ENCODE assay signal across 12 cellular contexts in genomic region chr17:35376245-35376644, GRCh38. TPM values are rescaled to one million over a fixed set of nuclear protein-coding genes. Genes with fewer than 3 reads are reported as not detected.
DNase-seq lines count a peak whose midpoint lies in the region; ATAC-seq and FAIRE-seq lines count a peak whose summit lies in the region.
"Had no signal": no experiment of that assay in that cellular context is flagged by ENCODE, and none has a peak within 500 bp of the region (broad histone marks: within the 10 kb centered on the region; RNA-seq: fewer than 3 reads in every experiment).

No MANE protein-coding gene starts in this region.

- H3K27me3 Mint-ChIP-seq in activated T-helper 1 cell treated with anti-CD3 and anti-CD28 coated beads, Interleukin-12 subunit alpha, Interleukin-12 subunit beta, Interleukin-2, Interleukin-4 antibody, amounts not matched to agents 30 ng/mL and 10 ng/mL and 1 ng/mL, durations not matched to agents 14 hours and 24 hours and 36 hours (ENCODE audit: insufficient read depth) = no peaks in the 10 kb centered on the region
- no peaks in the 10 kb centered on the region for H3K27me3 Mint-ChIP-seq in naive thymus-derived CD8-positive, alpha-beta T cell

- peak overlapping the region; percentile 61 for H3K4me3 Mint-ChIP-seq in activated T-helper 1 cell treated with anti-CD3 and anti-CD28 coated beads, Interleukin-12 subunit alpha, Interleukin-12 subunit beta, Interleukin-2, Interleukin-4 antibody, amounts not matched to agents 30 ng/mL and 10 ng/mL and 1 ng/mL, durations not matched to agents 14 hours and 24 hours and 36 hours
- peak overlapping the region in 2 of 10 donors; percentile 54 to 57 for H3K4me3 Mint-ChIP-seq in naive thymus-derived CD8-positive, alpha-beta T cell

- POLR2A ChIA-PET in naive thymus-derived CD8-positive, alpha-beta T cell (lab: Charles Lee) = no interaction called here

- ATAC-seq in naive thymus-derived CD8-positive, alpha-beta T cell = no peak
- no peak for ATAC-seq in HG03571 (IDR thresholded peaks at IDR 0.05; ENCODE audit: unreplicated experiment)
- ATAC-seq in GM18907 (IDR thresholded peaks at IDR 0.05; ENCODE audit: unreplicated experiment) = no peak
- ATAC-seq: stimulated activated naive CD8-positive, alpha-beta T cell treated with anti-CD3 and anti-CD28 coated beads, Interleukin-15, Interleukin-2, amounts not matched to agents 100 U/mL and 50 U/mL, for 24 hours had no signal

- intact Hi-C loops in activated T-helper 1 cell treated with anti-CD3 and anti-CD28 coated beads, Interleukin-12 subunit alpha, Interleukin-12 subunit beta, Interleukin-2, Interleukin-4 antibody, amounts not matched to agents 30 ng/mL and 10 ng/mL and 1 ng/mL, durations not matched to agents 14 hours and 24 hours and 36 hours (cut with micrococcal nuclease) = loop anchor here (10.0 kb wide), 1 partner anchor 391 kb away; the partner anchor contains the start of gene LIG3

- DNase-seq in AG08396 (ENCODE audit: low spot score) (peak; percentile 19), GM19239 (ENCODE audit: insufficient read length, low spot score) (no peak), NCI-H774 (lab: John Stamatoyannopoulos, UW) (no peak), NCI-H2227 treated with DMSO at 0.1 percent for 48 hours (lab: John Stamatoyannopoulos, UW) (no peak)
- no peak for DNase-seq in activated T-helper 1 cell treated with anti-CD3 and anti-CD28 coated beads, Interleukin-12 subunit alpha, Interleukin-12 subunit beta, Interleukin-2, Interleukin-4 antibody, amounts not matched to agents 30 ng/mL and 10 ng/mL and 1 ng/mL, durations not matched to agents 14 hours and 24 hours and 36 hours (ENCODE audit: low spot score)
- DNase-seq in naive thymus-derived CD8-positive, alpha-beta T cell = no peak
- DNase-seq: cortex of kidney; islet precursor cell; small intestine; stimulated activated naive CD8-positive, alpha-beta T cell treated with anti-CD3 and anti-CD28 coated beads, Interleukin-15, Interleukin-2, amounts not matched to agents 100 U/mL and 50 U/mL, for 24 hours had no signal

- H3K4me1 Mint-ChIP-seq in activated T-helper 1 cell treated with anti-CD3 and anti-CD28 coated beads, Interleukin-12 subunit alpha, Interleukin-12 subunit beta, Interleukin-2, Interleukin-4 antibody, amounts not matched to agents 30 ng/mL and 10 ng/mL and 1 ng/mL, durations not matched to agents 14 hours and 24 hours and 36 hours (ENCODE audit: low read depth) = peaks cover 39% of the 10 kb centered on the region
- peaks cover 21 to 49% (median 32%) of the 10 kb centered on the region in 4 donors for H3K4me1 Mint-ChIP-seq in naive thymus-derived CD8-positive, alpha-beta T cell

- H3K27ac Mint-ChIP-seq in activated T-helper 1 cell treated with anti-CD3 and anti-CD28 coated beads, Interleukin-12 subunit alpha, Interleukin-12 subunit beta, Interleukin-2, Interleukin-4 antibody, amounts not matched to agents 30 ng/mL and 10 ng/mL and 1 ng/mL, durations not matched to agents 14 hours and 24 hours and 36 hours = no peak overlapping the region
- H3K27ac Mint-ChIP-seq in naive thymus-derived CD8-positive, alpha-beta T cell = peak overlapping the region in 9 of 10 donors; percentile 26 to 86 (median 73)

- peak; percentile 59 for FAIRE-seq in GM19239 (lab: Jason Lieb, UNC)

- H3K9me3 Mint-ChIP-seq in activated T-helper 1 cell treated with anti-CD3 and anti-CD28 coated beads, Interleukin-12 subunit alpha, Interleukin-12 subunit beta, Interleukin-2, Interleukin-4 antibody, amounts not matched to agents 30 ng/mL and 10 ng/mL and 1 ng/mL, durations not matched to agents 14 hours and 24 hours and 36 hours = peaks cover 8% of the 10 kb centered on the region
- H3K9me3 Mint-ChIP-seq in naive thymus-derived CD8-positive, alpha-beta T cell = peaks cover 0 to 1% (median 0%) of the 10 kb centered on the region in 9 donors

- H3K36me3 Mint-ChIP-seq in activated T-helper 1 cell treated with anti-CD3 and anti-CD28 coated beads, Interleukin-12 subunit alpha, Interleukin-12 subunit beta, Interleukin-2, Interleukin-4 antibody, amounts not matched to agents 30 ng/mL and 10 ng/mL and 1 ng/mL, durations not matched to agents 14 hours and 24 hours and 36 hours (ENCODE audit: low read depth) = peaks cover 11% of the 10 kb centered on the region
- H3K36me3 Mint-ChIP-seq in naive thymus-derived CD8-positive, alpha-beta T cell = no peaks in the 10 kb centered on the region

RNA-seq across cellular contexts. Expression of gene SLFN11, which starts 2.8 kb away (rescaled TPM):
- total RNA-seq in activated T-helper 1 cell treated with anti-CD3 and anti-CD28 coated beads, Interleukin-12 subunit alpha, Interleukin-12 subunit beta, Interleukin-2, Interleukin-4 antibody, amounts not matched to agents 30 ng/mL and 10 ng/mL and 1 ng/mL, durations not matched to agents 14 hours and 24 hours and 36 hours = 70.8 and 76.0 TPM in 2 replicates
- 10 to 100 TPM; 10.8 to 16.0 TPM for total RNA-seq in naive thymus-derived CD8-positive, alpha-beta T cell
- polyA plus RNA-seq in naive thymus-derived CD8-positive, alpha-beta T cell = 10 to 100 TPM in 1 of 3 donors, 1 to 10 TPM in 2; 4.8 to 12.3 (median 4.9) TPM

RNA-seq across cellular contexts. Expression of gene SLFN12, which starts 56.1 kb away (rescaled TPM):
- 6.6 and 8.4 TPM in 2 replicates for total RNA-seq in activated T-helper 1 cell treated with anti-CD3 and anti-CD28 coated beads, Interleukin-12 subunit alpha, Interleukin-12 subunit beta, Interleukin-2, Interleukin-4 antibody, amounts not matched to agents 30 ng/mL and 10 ng/mL and 1 ng/mL, durations not matched to agents 14 hours and 24 hours and 36 hours
- total RNA-seq in naive thymus-derived CD8-positive, alpha-beta T cell = 10 to 100 TPM; 10.5 to 12.1 TPM
- polyA plus RNA-seq in naive thymus-derived CD8-positive, alpha-beta T cell = 1 to 10 TPM; 2.0 to 3.1 (median 2.1) TPM
